In the genomic region with DNA sequence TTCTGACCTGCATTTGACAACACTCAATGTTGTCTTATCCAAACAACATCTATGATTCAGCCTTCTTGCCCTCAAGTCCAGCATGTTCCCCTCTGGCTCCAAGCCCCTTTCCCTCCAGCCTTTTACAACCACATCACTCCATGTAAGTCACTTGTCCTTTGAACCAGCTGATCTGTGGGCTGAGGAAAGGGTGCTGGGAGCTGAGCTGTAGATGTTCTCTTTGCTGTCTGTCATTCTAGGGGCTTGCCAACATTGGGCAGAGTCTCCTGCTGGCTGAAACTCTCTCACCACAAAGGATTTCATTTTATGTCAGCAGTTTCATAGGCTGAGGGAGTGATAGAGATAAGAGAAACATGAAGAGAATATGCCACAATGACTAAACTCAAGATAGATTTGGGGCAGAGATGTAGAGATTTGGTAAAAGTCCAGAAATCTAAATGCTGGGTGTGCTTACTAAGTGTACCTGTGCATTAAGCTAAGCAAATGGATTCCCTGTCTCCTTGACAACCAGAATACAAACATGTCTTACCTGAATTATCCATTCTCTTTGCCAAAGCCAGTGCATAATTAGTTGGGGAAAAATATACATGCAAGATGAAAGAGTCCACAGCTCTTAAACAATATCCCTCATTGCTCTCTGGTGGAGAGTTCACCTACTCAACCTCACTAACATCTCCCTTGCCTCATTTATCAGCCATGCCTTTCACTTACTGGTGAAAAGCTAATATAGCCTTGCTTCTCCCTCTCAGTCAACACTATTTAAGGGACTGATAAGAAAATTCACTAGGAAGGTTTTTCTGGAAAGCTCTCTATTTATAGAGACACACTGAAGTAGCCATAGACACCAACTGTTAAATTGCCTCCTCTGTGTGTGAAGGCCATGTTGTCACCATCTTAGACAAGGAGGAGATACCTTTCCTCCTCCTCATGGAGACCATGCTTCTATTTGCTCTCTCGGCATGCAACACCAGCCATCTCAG, we compare ENCODE assay signal across 8 cellular contexts.
DNase-seq lines count a peak whose midpoint lies in the region; ATAC-seq and TF ChIP-seq lines count a peak whose summit lies in the region.

No MANE protein-coding gene starts in this region.

- peaks cover 8% of the 10 kb centered on the region for H3K4me1 ChIP-seq in HAP-1

- in situ Hi-C loops in GM13977 (cut with MboI; ENCODE audit: low pct_unique_long_range_greater_than_20kb, low sequenced_read_pairs, unreplicated experiment) (no loop called here), HAP-1 (cut with MboI; ENCODE audit: low sequenced_read_pairs) (no loop called here)

- no peaks in the 10 kb centered on the region for H3K9me3 ChIP-seq in HAP-1

- H3K36me3 ChIP-seq in HAP-1 (replicated peaks): no peaks in the 10 kb centered on the region

- TF ChIP-seq CTCF in GM13977 (IDR thresholded peaks at IDR 0.05; ENCODE audit: extremely low read depth, insufficient read depth, missing control alignments) (no peak), fibroblast of villous mesenchyme (IDR thresholded peaks at IDR 0.05; ENCODE audit: insufficient read depth, low read depth, low read length) (no peak)

- no peak overlapping the region for H3K27ac ChIP-seq in caudate nucleus (ENCODE audit: low read depth, low read length)

- peaks cover 59% of the 10 kb centered on the region for H3K27me3 ChIP-seq in HAP-1 (ENCODE audit: low read depth)

- no peak overlapping the region for H3K4me3 ChIP-seq in fibroblast of villous mesenchyme (ENCODE audit: low read depth, low read length)
- H3K4me3 ChIP-seq in HAP-1: no peak overlapping the region

- DNase-seq in GM13977 (ENCODE audit: low spot score) (peak; percentile 45), NCI-H146 treated with DMSO at 0.1 percent for 48 hours (lab: John Stamatoyannopoulos, UW; ENCODE audit: unreplicated experiment) (peak; percentile 25), fibroblast of villous mesenchyme (ENCODE audit: low read depth) (peak; percentile 30), HAP-1 (ENCODE audit: low spot score in 2 of 2) (no peak), SKM-1 (lab: John Stamatoyannopoulos, UW; ENCODE audit: unreplicated experiment) (no peak), caudate nucleus (lab: John Stamatoyannopoulos, UW) (no peak), NOMO-1 treated with dmso at 0.1 percent for 144 hours (lab: John Stamatoyannopoulos, UW; ENCODE audit: unreplicated experiment) (no peak)

- peak; percentile 69 for ATAC-seq in GM21528 (IDR thresholded peaks at IDR 0.05; ENCODE audit: low FRiP score, unreplicated experiment)

Comparison
In these comparisons a context has a peak if more than half of its experiments do, and no peak if none do; other contexts are left out.
1. DNase-seq: peak in GM13977 (single experiment), NCI-H146 treated with DMSO at 0.1 percent for 48 hours (single experiment) and fibroblast of villous mesenchyme (single experiment); none in HAP-1 (0 of 2), SKM-1 (single experiment), caudate nucleus (0 of 61) and NOMO-1 treated with dmso at 0.1 percent for 144 hours (single experiment).